In the genomic region with DNA sequence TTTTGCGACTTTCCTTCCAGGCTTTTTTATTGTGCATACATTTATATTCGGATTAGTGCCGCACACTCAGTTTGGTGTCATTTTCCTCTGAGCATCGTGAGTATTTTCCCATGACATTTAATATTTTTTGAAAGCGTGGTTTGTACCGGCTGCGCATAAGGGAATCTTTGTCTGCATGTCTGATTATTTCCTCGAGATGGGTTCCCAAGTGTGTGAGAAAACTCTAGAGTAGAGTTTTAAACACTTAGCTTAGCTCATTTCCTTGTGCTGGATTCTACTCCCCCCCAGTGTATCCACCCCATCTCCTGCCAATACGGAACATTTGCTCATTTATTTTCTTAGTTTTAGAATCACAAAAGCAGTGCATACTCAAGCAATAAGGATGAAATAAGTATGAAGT, we compare ENCODE assay signal across 14 cellular contexts.
DNase-seq lines count a peak whose midpoint lies in the region; ATAC-seq and TF ChIP-seq lines count a peak whose summit lies in the region.
"Had no signal": no experiment of that assay in that cellular context is flagged by ENCODE, and none has a peak within 500 bp of the region (broad histone marks: within the 10 kb centered on the region; RNA-seq: fewer than 3 reads in every experiment).

No MANE protein-coding gene starts in this region.

- no peak overlapping the region for H3K27ac ChIP-seq in esophagus squamous epithelium

- ATAC-seq in sciatic nerve (peak; percentile 51), HG03045 (IDR thresholded peaks at IDR 0.05; ENCODE audit: unreplicated experiment) (no peak)

- no peaks in the 10 kb centered on the region for H3K9me3 ChIP-seq in esophagus squamous epithelium
- H3K9me3 ChIP-seq: Caco-2, HAP-1 had no signal

- TF ChIP-seq POLR2A in esophagus squamous epithelium (IDR thresholded peaks at IDR 0.05) = no peak

- DNase-seq in COLO829 (ENCODE audit: low spot score) = peak; percentile 77
- peak; percentile 26 for DNase-seq in RPMI7951 (ENCODE audit: low read depth)
- DNase-seq in foreskin melanocyte = peak; percentile 89
- no peak for DNase-seq in sciatic nerve (ENCODE audit: low spot score)
- DNase-seq in esophagus squamous epithelium (lab: John Stamatoyannopoulos, UW) = no peak
- DNase-seq: C1 segment of cervical spinal cord; Caco-2; CD4-positive, alpha-beta memory T cell; DMS153; DND-41; GOT3; HFFc6 had no signal

- H3K27me3 ChIP-seq in esophagus squamous epithelium = no peaks in the 10 kb centered on the region

- no peak overlapping the region for H3K4me3 ChIP-seq in esophagus squamous epithelium
- H3K4me3 ChIP-seq: HAP-1 had no signal

- intact Hi-C loops in sciatic nerve (cut with DNase I) (no loop called here), esophagus squamous epithelium (cut with DNase I) (no loop called here)

- H3K36me3 ChIP-seq in esophagus squamous epithelium = no peaks in the 10 kb centered on the region
- H3K36me3 ChIP-seq: HAP-1 had no signal

- H3K4me1 ChIP-seq in esophagus squamous epithelium = peaks cover 0 to 8% (median 0%) of the 10 kb centered on the region in 3 donors
- H3K4me1 ChIP-seq: Caco-2, HAP-1 had no signal

- TF ChIP-seq CTCF in esophagus squamous epithelium (IDR thresholded peaks at IDR 0.05) = no peak

- WGBS in esophagus squamous epithelium, 2 donors = 79 to 91% methylated on average over 9 of the region's 9 CpGs

Comparison
In these comparisons a context has a peak if more than half of its experiments do, and no peak if none do; other contexts are left out.
1. DNase-seq: peak in COLO829 (single experiment), RPMI7951 (single experiment) and foreskin melanocyte (single experiment); none in sciatic nerve (single experiment) and esophagus squamous epithelium (single experiment).